In genomic region chr4:138976526-138976925, GRCh38 we compare ENCODE assay signal across 27 cellular contexts.
"Had no signal": no experiment of that assay in that cellular context is flagged by ENCODE, and none has a peak within 500 bp of the region (broad histone marks: within the 10 kb centered on the region; RNA-seq: fewer than 3 reads in every experiment).

No MANE protein-coding gene starts in this region.

- H3K9me3 ChIP-seq: gastroesophageal sphincter, mucosa of descending colon, psoas muscle, upper lobe of left lung had no signal

- ATAC-seq: activated T-helper 17 cell treated with anti-CD3 and anti-CD28 coated beads, Interleukin-2, amount 50 U/mL, for 72 hours; effector memory CD8-positive, alpha-beta T cell; gastroesophageal sphincter; left cardiac atrium; mucosa of descending colon; psoas muscle; stimulated activated naive CD8-positive, alpha-beta T cell treated with anti-CD3 and anti-CD28 coated beads, Interleukin-15, Interleukin-2, amounts not matched to agents 100 U/mL and 50 U/mL, for 24 hours had no signal

- H3K4me3 ChIP-seq: coronary artery, gastroesophageal sphincter, hepatocyte, mucosa of descending colon, psoas muscle, upper lobe of left lung had no signal

- H3K9me3 Mint-ChIP-seq: activated CD4-positive, alpha-beta memory T cell treated with anti-CD3 and anti-CD28 coated beads for 36 hours; activated CD4-positive, alpha-beta T cell treated with anti-CD3 and anti-CD28 coated beads, Interleukin-2, amount 10 ng/mL, durations not matched to agents 24 days and 14 days; activated T-helper 17 cell treated with anti-CD3 and anti-CD28 coated beads, Interleukin-2, amount 50 U/mL, for 72 hours; effector memory CD8-positive, alpha-beta T cell; T-helper 1 cell treated with Interleukin-12 subunit alpha and Interleukin-12 subunit beta and Interleukin-4 antibody, amounts not matched to agents 30 μg/mL and 1 μg/mL, for 36 hours had no signal

- H3K4me1 Mint-ChIP-seq: activated CD4-positive, alpha-beta T cell treated with anti-CD3 and anti-CD28 coated beads, Interleukin-2, amount 10 ng/mL, durations not matched to agents 24 days and 14 days; activated T-helper 17 cell treated with anti-CD3 and anti-CD28 coated beads, Interleukin-2, amount 50 U/mL, for 72 hours had no signal

- H3K27me3 Mint-ChIP-seq: activated CD4-positive, alpha-beta T cell treated with anti-CD3 and anti-CD28 coated beads, Interleukin-2, amount 10 ng/mL, durations not matched to agents 24 days and 14 days; activated T-helper 17 cell treated with anti-CD3 and anti-CD28 coated beads, Interleukin-2, amount 50 U/mL, for 72 hours; effector memory CD8-positive, alpha-beta T cell had no signal

- H3K36me3 Mint-ChIP-seq: activated CD4-positive, alpha-beta memory T cell treated with anti-CD3 and anti-CD28 coated beads for 36 hours had no signal

- H3K4me3 Mint-ChIP-seq: activated CD4-positive, alpha-beta memory T cell treated with anti-CD3 and anti-CD28 coated beads for 36 hours; activated CD4-positive, alpha-beta T cell treated with anti-CD3 and anti-CD28 coated beads, Interleukin-2, amount 10 ng/mL, durations not matched to agents 24 days and 14 days; activated T-helper 17 cell treated with anti-CD3 and anti-CD28 coated beads, Interleukin-2, amount 50 U/mL, for 72 hours; effector memory CD8-positive, alpha-beta T cell; T-helper 1 cell treated with Interleukin-12 subunit alpha and Interleukin-12 subunit beta and Interleukin-4 antibody, amounts not matched to agents 30 μg/mL and 1 μg/mL, for 36 hours had no signal

- H3K4me1 ChIP-seq: parathyroid adenoma, psoas muscle had no signal

- H3K27me3 ChIP-seq: brain microvascular endothelial cell, gastroesophageal sphincter, hepatocyte, upper lobe of left lung had no signal

- DNase-seq: activated CD4-positive, alpha-beta memory T cell treated with anti-CD3 and anti-CD28 coated beads for 36 hours; activated CD4-positive, alpha-beta T cell treated with anti-CD3 and anti-CD28 coated beads, Interleukin-2, amount 10 ng/mL, durations not matched to agents 24 days and 14 days; activated CD4-positive, CD25-positive, alpha-beta regulatory T cell treated with anti-CD3 and anti-CD28 coated beads, Interleukin-2, amount 50 U/mL, for 72 hours; activated CD8-positive, alpha-beta memory T cell treated with anti-CD3 and anti-CD28 coated beads, Interleukin-2, amount 50 U/mL, for 4 hours; activated gamma-delta T cell treated with Interleukin-2 at 50 U/mL for 16 hours; activated naive CD4-positive, alpha-beta T cell treated with anti-CD3 and anti-CD28 coated beads, Interleukin-2, amount 50 U/mL, for 16 hours; activated T-cell treated with anti-CD3 and anti-CD28 coated beads, Interleukin-2, amount 50 U/mL, for 1 hour; amniotic stem cell; brain microvascular endothelial cell; effector memory CD8-positive, alpha-beta T cell; erythroblast; left cardiac atrium; mucosa of descending colon; psoas muscle; stimulated activated CD4-positive, alpha-beta T cell treated with anti-CD3 and anti-CD28 coated beads, Interleukin-15, amount 100 ng/mL, for 24 hours; stimulated activated CD4-positive, alpha-beta T cell treated with anti-CD3 and anti-CD28 coated beads, Interleukin-2, amount 100 ng/mL, for 24 hours; stimulated activated naive CD8-positive, alpha-beta T cell treated with anti-CD3 and anti-CD28 coated beads, Interleukin-15, Interleukin-2, amounts not matched to agents 100 U/mL and 50 U/mL, for 24 hours; SW 1271; T-helper 9 cell; upper lobe of left lung; WERI-Rb-1 had no signal

- H3K27ac Mint-ChIP-seq: activated CD4-positive, alpha-beta memory T cell treated with anti-CD3 and anti-CD28 coated beads for 36 hours; activated CD4-positive, alpha-beta T cell treated with anti-CD3 and anti-CD28 coated beads, Interleukin-2, amount 10 ng/mL, durations not matched to agents 24 days and 14 days; activated T-helper 17 cell treated with anti-CD3 and anti-CD28 coated beads, Interleukin-2, amount 50 U/mL, for 72 hours; effector memory CD8-positive, alpha-beta T cell; T-helper 1 cell treated with Interleukin-12 subunit alpha and Interleukin-12 subunit beta and Interleukin-4 antibody, amounts not matched to agents 30 μg/mL and 1 μg/mL, for 36 hours had no signal

- H3K36me3 ChIP-seq: brain microvascular endothelial cell, gastroesophageal sphincter, upper lobe of left lung, WERI-Rb-1 had no signal

- H3K27ac ChIP-seq: brain microvascular endothelial cell, coronary artery, gastroesophageal sphincter, hepatocyte, parathyroid adenoma, psoas muscle, WERI-Rb-1 had no signal
